22 cellular contexts compared by ENCODE assay signal in genomic region chr7:157409149-157409752, GRCh38.
DNase-seq lines count a peak whose midpoint lies in the region; ATAC-seq, FAIRE-seq and TF ChIP-seq lines count a peak whose summit lies in the region.
"Had no signal": no experiment of that assay in that cellular context is flagged by ENCODE, and none has a peak within 500 bp of the region (broad histone marks: within the 10 kb centered on the region; RNA-seq: fewer than 3 reads in every experiment).

No MANE protein-coding gene starts in this region.

- peaks cover 15% of the 10 kb centered on the region for H3K4me1 ChIP-seq in RWPE2 (ENCODE audit: insufficient read depth, poor library complexity, severe bottlenecking)
- H3K4me1 ChIP-seq in smooth muscle cell (ENCODE audit: low read depth): peaks cover 18% of the 10 kb centered on the region
- H3K4me1 ChIP-seq in suprapubic skin: peaks cover 15% of the 10 kb centered on the region
- H3K4me1 ChIP-seq: transverse colon had no signal

- no peak for TF ChIP-seq POLR2A in suprapubic skin (IDR thresholded peaks at IDR 0.05)
- TF ChIP-seq POLR2A in GM12891 (IDR thresholded peaks at IDR 0.05; ENCODE audit: low read depth, low read length): no peak

- no peak overlapping the region for H2AFZ ChIP-seq in smooth muscle cell (ENCODE audit: low read depth)

- peaks cover 40% of the 10 kb centered on the region for H4K20me1 ChIP-seq in smooth muscle cell (ENCODE audit: low read depth)

- peak overlapping the region; percentile 44 for H3K4me2 ChIP-seq in smooth muscle cell
- H3K4me2 ChIP-seq: KMS-11 had no signal

- TF ChIP-seq CTCF in RWPE2 (IDR thresholded peaks at IDR 0.05; ENCODE audit: poor library complexity, severe bottlenecking) (no peak), fibroblast of villous mesenchyme (IDR thresholded peaks at IDR 0.05; ENCODE audit: insufficient read depth, low read depth, low read length) (no peak), smooth muscle cell (IDR thresholded peaks at IDR 0.05; ENCODE audit: borderline replicate concordance, insufficient read depth, poor library complexity, severe bottlenecking) (no peak), suprapubic skin (IDR thresholded peaks at IDR 0.05) (no peak)

- H3K36me3 ChIP-seq in H7 (replicated peaks; ENCODE audit: control insufficient read depth, insufficient read depth, low read length) (peaks cover 8% of the 10 kb centered on the region), RWPE2 (ENCODE audit: low read depth) (no peaks in the 10 kb centered on the region; the same call in 1 of the 2 replicates), smooth muscle cell (ENCODE audit: low read depth) (no peaks in the 10 kb centered on the region), suprapubic skin (peaks cover 46% of the 10 kb centered on the region)

- H3K27ac ChIP-seq in RWPE2 (ENCODE audit: poor library complexity, severe bottlenecking) (no peak overlapping the region), smooth muscle cell (ENCODE audit: low read depth) (peak overlapping the region; percentile 53), suprapubic skin (no peak overlapping the region)
- H3K27ac ChIP-seq: epithelial cell of prostate, foreskin keratinocyte, heart right ventricle, KMS-11, SK-N-MC, transverse colon had no signal

- no peak for TF ChIP-seq EP300 in suprapubic skin (IDR thresholded peaks at IDR 0.05)

- H3K27me3 ChIP-seq in H7 (ENCODE audit: control insufficient read depth, insufficient read depth, low read length): no peaks in the 10 kb centered on the region
- no peaks in the 10 kb centered on the region for H3K27me3 ChIP-seq in RWPE2 (ENCODE audit: insufficient read depth, poor library complexity, severe bottlenecking)
- H3K27me3 ChIP-seq in smooth muscle cell (ENCODE audit: low read depth): no peaks in the 10 kb centered on the region
- H3K27me3 ChIP-seq in suprapubic skin: no peaks in the 10 kb centered on the region
- H3K27me3 ChIP-seq: foreskin keratinocyte, heart right ventricle, transverse colon had no signal

- peaks cover 5% of the 10 kb centered on the region for H3F3A ChIP-seq in smooth muscle cell (ENCODE audit: low read depth)

- no peaks in the 10 kb centered on the region for H3K79me2 ChIP-seq in smooth muscle cell (ENCODE audit: low read depth)

- no peaks in the 10 kb centered on the region for H3K9me3 ChIP-seq in RWPE2 (ENCODE audit: severe bottlenecking)
- H3K9me3 ChIP-seq in smooth muscle cell (replicated peaks; ENCODE audit: low read depth): no peaks in the 10 kb centered on the region
- H3K9me3 ChIP-seq in suprapubic skin: no peaks in the 10 kb centered on the region
- H3K9me3 ChIP-seq: heart right ventricle, mucosa of descending colon, transverse colon had no signal

- peak overlapping the region; percentile 13 for H3K9ac ChIP-seq in smooth muscle cell (ENCODE audit: low read depth)
- H3K9ac ChIP-seq: KMS-11 had no signal

- ATAC-seq in RWPE2 (ENCODE audit: low read depth) (no peak), HG02885 (IDR thresholded peaks at IDR 0.05; ENCODE audit: poor library complexity, unreplicated experiment) (no peak)
- ATAC-seq: foreskin keratinocyte, heart right ventricle, mucosa of descending colon had no signal

- 51% methylated on average over 28 of the region's 28 CpGs for WGBS in smooth muscle cell (ENCODE audit: low lambda C conversion rate)
- WGBS in suprapubic skin: 93% methylated on average over 27 of the region's 28 CpGs

- DNase-seq in H7: peak; percentile 51
- peak; percentile 43 for DNase-seq in RWPE2 (ENCODE audit: low spot score)
- peak; percentile 86 for DNase-seq in fibroblast of villous mesenchyme (ENCODE audit: low read depth)
- DNase-seq in smooth muscle cell (lab: John Stamatoyannopoulos, UW; ENCODE audit: unreplicated experiment): no peak
- DNase-seq in suprapubic skin (ENCODE audit: low spot score in 2 of 2): no peak
- DNase-seq in GM12891 (ENCODE audit: insufficient read length, low spot score): no peak
- DNase-seq: activated CD4-positive, alpha-beta memory T cell treated with anti-CD3 and anti-CD28 coated beads for 36 hours; activated CD4-positive, CD25-positive, alpha-beta regulatory T cell; CD4-positive, alpha-beta memory T cell; foreskin keratinocyte; immature natural killer cell; NCI-H2171 treated with DMSO at 0.1 percent for 48 hours; NCI-H524 treated with DMSO at 0.1 percent for 48 hours; transverse colon had no signal

- no peak for FAIRE-seq in GM12891 (lab: Jason Lieb, UNC)
- FAIRE-seq: H1, RCC 7860 had no signal

- H3K4me3 ChIP-seq in H7 (ENCODE audit: insufficient read depth, low read depth, low read length) (no peak overlapping the region), RWPE2 (ENCODE audit: severe bottlenecking) (no peak overlapping the region), fibroblast of villous mesenchyme (ENCODE audit: low read depth, low read length) (peak overlapping the region; percentile 25), smooth muscle cell (no peak overlapping the region), suprapubic skin (no peak overlapping the region)
- H3K4me3 ChIP-seq: heart right ventricle, mucosa of descending colon, SK-N-MC, transverse colon had no signal

TF ChIP-seq in GM12891, 5 proteins besides CTCF, POLR2A, EP300 and RAD21:
- no peak for TF ChIP-seq SPI1 (IDR thresholded peaks at IDR 0.05; ENCODE audit: low read depth, low read length)
- TF ChIP-seq TAF1 (IDR thresholded peaks at IDR 0.05; ENCODE audit: low read depth, low read length): no peak
- TF ChIP-seq POLR2AphosphoS5 (IDR thresholded peaks at IDR 0.05; ENCODE audit: low read depth, low read length): no peak
- no peak for TF ChIP-seq POU2F2 (IDR thresholded peaks at IDR 0.05; ENCODE audit: low read depth, low read length)
- TF ChIP-seq PAX5 (IDR thresholded peaks at IDR 0.05; ENCODE audit: insufficient read depth, low read length, severe bottlenecking): no peak

Comparison
In these comparisons a context has a peak if more than half of its experiments do, and no peak if none do; other contexts are left out.
1. DNase-seq: peak in H7 (single experiment), RWPE2 (single experiment) and fibroblast of villous mesenchyme (single experiment); none in smooth muscle cell (single experiment), suprapubic skin (0 of 2) and GM12891 (single experiment).